Comparison of ENCODE assay signal across 23 cellular contexts in the genomic region with DNA sequence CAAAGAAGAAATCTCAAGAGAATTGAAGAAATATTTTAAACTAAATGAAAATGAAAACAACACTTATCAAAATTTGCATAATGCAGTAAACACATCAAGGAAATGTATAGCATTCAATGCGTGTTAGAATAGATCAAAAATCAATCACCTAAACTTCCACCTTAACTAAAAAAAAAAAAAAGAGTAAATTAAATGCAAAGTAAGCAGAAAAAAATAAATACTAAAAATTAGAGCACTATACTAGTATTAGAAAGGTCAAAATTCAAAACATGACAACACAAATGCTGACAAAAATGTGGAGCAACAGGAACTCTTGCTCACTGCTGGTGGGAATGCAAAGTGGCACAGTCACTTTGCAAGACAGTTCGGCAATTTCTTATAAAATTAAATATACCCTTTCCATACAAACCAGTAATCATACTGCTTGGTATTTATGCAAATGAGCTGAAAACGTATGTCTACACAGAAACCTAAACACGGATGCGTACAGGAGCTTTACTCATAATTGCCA.
DNase-seq lines count a peak whose midpoint lies in the region; ATAC-seq, FAIRE-seq and TF ChIP-seq lines count a peak whose summit lies in the region.
"Had no signal": no experiment of that assay in that cellular context is flagged by ENCODE, and none has a peak within 500 bp of the region (broad histone marks: within the 10 kb centered on the region; RNA-seq: fewer than 3 reads in every experiment).

No MANE protein-coding gene starts in this region.

- H3K27ac ChIP-seq in HepG2 (ENCODE audit: extremely low read length, insufficient read depth, low read length) (no peak overlapping the region), right lobe of liver (no peak overlapping the region), K562 (ENCODE audit: extremely low read depth, low read depth, low read length) (no peak overlapping the region), kidney (ENCODE audit: low read depth in 2 of 2, low read length in 2 of 2) (no peak overlapping the region), trophoblast cell (ENCODE audit: low read depth, low read length) (no peak overlapping the region)
- H3K27ac ChIP-seq in CD4-positive, alpha-beta memory T cell (ENCODE audit: low read depth, low read length) = no peak overlapping the region
- H3K27ac ChIP-seq: 22Rv1, BLaER1 had no signal

- H2AK5ac ChIP-seq in trophoblast cell (ENCODE audit: low read length) = no peak overlapping the region

- H3K18ac ChIP-seq in trophoblast cell (ENCODE audit: low read length) = no peak overlapping the region

- no peak overlapping the region for H2BK12ac ChIP-seq in trophoblast cell (ENCODE audit: low read length)

- H3K9me3 ChIP-seq in HepG2 (ENCODE audit: low read length) (no peaks in the 10 kb centered on the region), right lobe of liver (no peaks in the 10 kb centered on the region), K562 (replicated peaks; ENCODE audit: control insufficient read depth, insufficient read depth, low read depth, low read length) (no peaks in the 10 kb centered on the region), kidney (ENCODE audit: control insufficient read depth in 1 of 2, low read length in 2 of 2) (no peaks in the 10 kb centered on the region), trophoblast cell (ENCODE audit: insufficient read depth, low read depth, low read length) (no peaks in the 10 kb centered on the region)
- no peaks in the 10 kb centered on the region for H3K9me3 ChIP-seq in CD4-positive, alpha-beta memory T cell (ENCODE audit: control insufficient read depth in 1 of 2, low read length in 2 of 2)
- H3K9me3 ChIP-seq: BE2C had no signal

- BruUV-seq in HepG2 (replicated peaks; lab: Mats Ljungman, UMichigan) = no TSS peak
- BruUV-seq in K562 (replicated peaks; lab: Mats Ljungman, UMichigan) = no TSS peak

- no peaks in the 10 kb centered on the region for H3K27me3 Mint-ChIP-seq in CD4-positive, alpha-beta memory T cell
- H3K27me3 Mint-ChIP-seq: CD4-positive, CD25-positive, alpha-beta regulatory T cell had no signal

- H2BK120ac ChIP-seq in trophoblast cell (ENCODE audit: insufficient read depth, low read length, poor library complexity) = no peak overlapping the region

- no peak overlapping the region for H3K23ac ChIP-seq in trophoblast cell (ENCODE audit: low read length)

- no peak overlapping the region for H4K8ac ChIP-seq in trophoblast cell (ENCODE audit: low read depth, low read length)

- ATAC-seq in HepG2 (no peak), right lobe of liver (no peak), K562 (no peak)
- ATAC-seq: CD8-positive, alpha-beta T cell had no signal

- no peak overlapping the region for H4K91ac ChIP-seq in trophoblast cell (ENCODE audit: low read depth, low read length)

- H4K12ac ChIP-seq in trophoblast cell (ENCODE audit: low read depth, low read length) = no peak overlapping the region

- peaks cover 2% of the 10 kb centered on the region for H3K79me1 ChIP-seq in trophoblast cell (ENCODE audit: low read length)

- FAIRE-seq in HepG2 (lab: Jason Lieb, UNC) = no peak
- no peak for FAIRE-seq in K562 (lab: Jason Lieb, UNC)
- FAIRE-seq in kidney (lab: Jason Lieb, UNC) = peak; percentile 64
- FAIRE-seq: D721Med, GM12891, GM19239 had no signal

- TF ChIP-seq RAD21 in HepG2 (CRISPR knock-in tag; IDR thresholded peaks at IDR 0.05) (no peak), K562 (CRISPR knock-in tag; conservative IDR thresholded peaks at IDR 0.05 in 1 of 2, IDR thresholded peaks at IDR 0.05 in 1 of 2) (no peak)

- H3K4me1 ChIP-seq in HepG2 (ENCODE audit: insufficient read depth, low read length) (peaks cover 33% of the 10 kb centered on the region), right lobe of liver (no peaks in the 10 kb centered on the region), K562 (replicated peaks in 1 of 2; ENCODE audit: control insufficient read depth in 2 of 2, insufficient read depth in 2 of 2, low read length in 2 of 2) (peaks cover 0 to 16% of the 10 kb centered on the region in 2 experiments; a peak in 2 of 5 replicates), kidney (ENCODE audit: control insufficient read depth in 1 of 2, insufficient read depth in 1 of 2, low read depth in 1 of 2, low read length in 2 of 2) (no peaks in the 10 kb centered on the region), trophoblast cell (ENCODE audit: control insufficient read depth in 1 of 2, insufficient read depth in 2 of 2, low read length in 2 of 2) (peaks cover 2% of the 10 kb centered on the region in 2 experiments)
- H3K4me1 ChIP-seq in CD4-positive, alpha-beta memory T cell (ENCODE audit: insufficient read depth, low read length) = no peaks in the 10 kb centered on the region
- H3K4me1 ChIP-seq: BE2C had no signal

- H3K9ac ChIP-seq in HepG2 (ENCODE audit: insufficient read depth, low read depth, low read length) (no peak overlapping the region), K562 (ENCODE audit: insufficient read depth in 1 of 2, low read depth in 2 of 2, low read length in 2 of 2) (no peak overlapping the region), kidney (ENCODE audit: low read length in 2 of 2) (no peak overlapping the region), trophoblast cell (ENCODE audit: low read length) (no peak overlapping the region)
- H3K9ac ChIP-seq: BLaER1 had no signal

- H3K4me1 Mint-ChIP-seq in CD4-positive, alpha-beta memory T cell = peaks cover 0 to 5% (median under 1%) of the 10 kb centered on the region in 4 donors
- H3K4me1 Mint-ChIP-seq: CD14-positive monocyte had no signal

- H3K4me3 ChIP-seq in HepG2 (replicated peaks in 1 of 3; ENCODE audit: insufficient read depth in 1 of 3, low read depth in 2 of 3, low read length in 3 of 3) (no peak overlapping the region), right lobe of liver (no peak overlapping the region), K562 (no peak overlapping the region), kidney (ENCODE audit: low read length in 2 of 2) (no peak overlapping the region), trophoblast cell (ENCODE audit: low read depth, low read length) (no peak overlapping the region)
- no peak overlapping the region for H3K4me3 ChIP-seq in CD4-positive, alpha-beta memory T cell (ENCODE audit: low read length in 2 of 2)
- H3K4me3 ChIP-seq: BLaER1 had no signal

- H3K27me3 ChIP-seq in HepG2 (ENCODE audit: control insufficient read depth in 1 of 2, insufficient read depth in 2 of 2, low read length in 2 of 2) (no peaks in the 10 kb centered on the region), right lobe of liver (no peaks in the 10 kb centered on the region), K562 (ENCODE audit: control insufficient read depth in 2 of 2, insufficient read depth in 2 of 2, low read length in 2 of 2) (no peaks in the 10 kb centered on the region), trophoblast cell (ENCODE audit: insufficient read depth, low read length) (no peaks in the 10 kb centered on the region)
- H3K27me3 ChIP-seq in CD4-positive, alpha-beta memory T cell (ENCODE audit: insufficient read depth, low read length) = no peaks in the 10 kb centered on the region
- H3K27me3 ChIP-seq: BE2C, BLaER1 had no signal

- H3K9me3 Mint-ChIP-seq in CD4-positive, alpha-beta memory T cell = peaks cover 0 to 2% (median 0%) of the 10 kb centered on the region in 8 donors
- H3K9me3 Mint-ChIP-seq: CD4-positive, CD25-positive, alpha-beta regulatory T cell; CD8-positive, alpha-beta T cell had no signal

- CTCF ChIA-PET in HepG2 (lab: Yijun Ruan, JAX; ENCODE audit: low intra/inter-chr PET ratio, low total read pairs) = no interaction called here
- CTCF ChIA-PET in K562 (lab: Yijun Ruan, JAX; ENCODE audit: low intra/inter-chr PET ratio) = no interaction called here
- CTCF ChIA-PET in CD4-positive, alpha-beta memory T cell (lab: Charles Lee; ENCODE audit: partially characterized antibody) = no interaction called here

- no peak overlapping the region for H2BK5ac ChIP-seq in trophoblast cell (ENCODE audit: low read depth, low read length, poor library complexity)

- H3K4me2 ChIP-seq in HepG2 (ENCODE audit: low read depth, low read length) (no peak overlapping the region), K562 (ENCODE audit: insufficient read depth, low read length) (no peak overlapping the region), trophoblast cell (ENCODE audit: low read length) (no peak overlapping the region)
- H3K4me2 ChIP-seq: BLaER1 had no signal

- H3K4ac ChIP-seq in trophoblast cell (ENCODE audit: low read depth, low read length) = no peak overlapping the region

- in situ Hi-C loops in HepG2 (cut with HindIII; ENCODE audit: extremely low pct_ligation_motif_present, low pct_unique_long_range_greater_than_20kb) = no loop called here
- in situ Hi-C loops in K562 (cut with MboI) = no loop called here

- no peak for DNase-seq in HepG2 (ENCODE audit: low spot score)
- no peak for DNase-seq in right lobe of liver
- DNase-seq in K562 (ENCODE audit: extremely low read depth in 1 of 4, low spot score in 3 of 4) = no peak
- DNase-seq in kidney = no peak
- DNase-seq in trophoblast cell = peak; percentile 13 to 75
- no peak for DNase-seq in medulla oblongata (ENCODE audit: extremely low spot score)
- no peak for DNase-seq in CD4-positive, alpha-beta memory T cell
- DNase-seq in stimulated activated CD4-positive, alpha-beta T cell treated with anti-CD3 and anti-CD28 coated beads, Interleukin-15, amount 100 ng/mL, for 24 hours = no peak
- DNase-seq: ACHN; BE2C; C1 segment of cervical spinal cord; Caco-2; Calu3; CD4-positive, CD25-positive, alpha-beta regulatory T cell; CD8-positive, alpha-beta T cell; DMS79 treated with DMSO at 0.1 percent for 48 hours; GF-D8 had no signal

- WGBS in HepG2 (ENCODE audit: low lambda C conversion rate) = 96% methylated on average over 5 of the region's 5 CpGs
- 96% methylated on average over 5 of the region's 5 CpGs for WGBS in right lobe of liver (ENCODE audit: insufficient coverage, low coverage, low lambda C conversion rate, missing lambda C conversion rate)
- WGBS in K562 (ENCODE audit: insufficient coverage, low coverage, missing lambda C conversion rate) = 80% methylated on average over 5 of the region's 5 CpGs
- no CpG with 5 or more reads among the region's 5 CpGs for WGBS in trophoblast cell (ENCODE audit: extremely low coverage, insufficient coverage, insufficient read length)

- no peak for TF ChIP-seq CTCF in HepG2 (CRISPR knock-in tag; IDR thresholded peaks at IDR 0.05)
- no peak for TF ChIP-seq CTCF in right lobe of liver (IDR thresholded peaks at IDR 0.05)
- no peak for TF ChIP-seq CTCF in K562 (IDR thresholded peaks at IDR 0.05 in 2 of 3, conservative IDR thresholded peaks at IDR 0.05 in 1 of 3; ENCODE audit: insufficient read depth in 2 of 3, low read depth in 1 of 3, low read length in 3 of 3)
- TF ChIP-seq CTCF in kidney (IDR thresholded peaks at IDR 0.05; ENCODE audit: borderline replicate concordance, extremely low read depth, insufficient read depth) = no peak

- no peak overlapping the region for H3K27ac Mint-ChIP-seq in CD4-positive, alpha-beta memory T cell
- H3K27ac Mint-ChIP-seq: CD14-positive monocyte; CD8-positive, alpha-beta T cell had no signal

- intact Hi-C loops in HepG2 (cut with micrococcal nuclease; ENCODE audit: unreplicated experiment) = no loop called here
- intact Hi-C loops in right lobe of liver (cut with DNase I) = no loop called here
- intact Hi-C loops in K562 (cut with micrococcal nuclease) = no loop called here
- intact Hi-C loops in kidney (cut with DNase I) = no loop called here
- intact Hi-C loops in CD4-positive, alpha-beta memory T cell (cut with micrococcal nuclease) = no loop called here

- TF ChIP-seq POLR2A in HepG2 (IDR thresholded peaks at IDR 0.05; ENCODE audit: insufficient read depth in 1 of 2, low read depth in 2 of 2, low read length in 2 of 2) = no peak
- TF ChIP-seq POLR2A in right lobe of liver (IDR thresholded peaks at IDR 0.05) = no peak
- TF ChIP-seq POLR2A in K562 (conservative IDR thresholded peaks at IDR 0.05) = no peak

- no peaks in the 10 kb centered on the region for H3K36me3 ChIP-seq in HepG2 (replicated peaks in 1 of 2; ENCODE audit: control insufficient read depth in 1 of 2, insufficient read depth in 2 of 2, low read length in 2 of 2)
- no peaks in the 10 kb centered on the region for H3K36me3 ChIP-seq in right lobe of liver
- H3K36me3 ChIP-seq in K562 (ENCODE audit: control insufficient read depth, insufficient read depth, low read length) = no peaks in the 10 kb centered on the region
- H3K36me3 ChIP-seq in kidney (ENCODE audit: control insufficient read depth in 1 of 2, insufficient read depth in 2 of 2, low read length in 2 of 2) = no peaks in the 10 kb centered on the region
- peaks cover 0 to 2% of the 10 kb centered on the region in 2 experiments for H3K36me3 ChIP-seq in trophoblast cell (ENCODE audit: control insufficient read depth in 1 of 2, insufficient read depth in 2 of 2, low read length in 2 of 2)
- no peaks in the 10 kb centered on the region for H3K36me3 ChIP-seq in CD4-positive, alpha-beta memory T cell (ENCODE audit: insufficient read depth, low read length)
- H3K36me3 ChIP-seq: BE2C had no signal

- peaks cover 10 to 40% of the 10 kb centered on the region in 2 donors for H3K36me3 Mint-ChIP-seq in CD4-positive, alpha-beta memory T cell

- H2AFZ ChIP-seq in HepG2 (ENCODE audit: low read length) = no peak overlapping the region
- no peak overlapping the region for H2AFZ ChIP-seq in K562 (ENCODE audit: low read depth, low read length)
- H2AFZ ChIP-seq in trophoblast cell (ENCODE audit: insufficient read depth, low read length, poor library complexity) = no peak overlapping the region

- POLR2A ChIA-PET in HepG2 (lab: Yijun Ruan, JAX) = no interaction called here
- POLR2A ChIA-PET in K562 (lab: Yijun Ruan, JAX) = no interaction called here
- POLR2A ChIA-PET in CD4-positive, alpha-beta memory T cell (lab: Charles Lee; ENCODE audit: partially characterized antibody) = no interaction called here

- no peaks in the 10 kb centered on the region for H4K20me1 ChIP-seq in HepG2 (ENCODE audit: insufficient read depth, low read length)
- H4K20me1 ChIP-seq in K562 (replicated peaks; ENCODE audit: control insufficient read depth, insufficient read depth, low read length) = no peaks in the 10 kb centered on the region
- H4K20me1 ChIP-seq: BLaER1 had no signal

- H3K4me3 Mint-ChIP-seq in CD4-positive, alpha-beta memory T cell = no peak overlapping the region
- H3K4me3 Mint-ChIP-seq: CD14-positive monocyte; CD4-positive, CD25-positive, alpha-beta regulatory T cell; CD8-positive, alpha-beta T cell had no signal

- TF ChIP-seq EP300 in HepG2 (IDR thresholded peaks at IDR 0.05; ENCODE audit: low read depth in 2 of 2, low read length in 2 of 2) (no peak), HepG2 (CRISPR knock-in tag; IDR thresholded peaks at IDR 0.05; ENCODE audit: borderline replicate concordance) (no peak), K562 (IDR thresholded peaks at IDR 0.05; ENCODE audit: low read length) (no peak)

- no peak overlapping the region for H3K14ac ChIP-seq in trophoblast cell (ENCODE audit: low read length)

- no peaks in the 10 kb centered on the region for H3K9me1 ChIP-seq in K562 (ENCODE audit: control insufficient read depth, insufficient read depth, low read length)

- peaks cover 2% of the 10 kb centered on the region for H3K79me2 ChIP-seq in HepG2 (ENCODE audit: insufficient read depth, low read length)
- H3K79me2 ChIP-seq in K562 (ENCODE audit: control insufficient read depth, insufficient read depth, low read length) = no peaks in the 10 kb centered on the region
- H3K79me2 ChIP-seq in trophoblast cell (ENCODE audit: control insufficient read depth, insufficient read depth, low read length, poor library complexity) = no peaks in the 10 kb centered on the region

Comparison
In these comparisons a context has a peak if more than half of its experiments do, and no peak if none do; other contexts are left out.
1. DNase-seq: peak in trophoblast cell (2 of 2); none in HepG2 (single experiment), right lobe of liver (0 of 3), K562 (0 of 4), kidney (single experiment), medulla oblongata (single experiment), CD4-positive, alpha-beta memory T cell (0 of 5) and stimulated activated CD4-positive, alpha-beta T cell treated with anti-CD3 and anti-CD28 coated beads, Interleukin-15, amount 100 ng/mL, for 24 hours (single experiment).